In genomic region chr13:105971720-105972119, GRCh38 we compare ENCODE assay signal across 22 cellular contexts.
DNase-seq lines count a peak whose midpoint lies in the region; FAIRE-seq and TF ChIP-seq lines count a peak whose summit lies in the region.
"Had no signal": no experiment of that assay in that cellular context is flagged by ENCODE, and none has a peak within 500 bp of the region (broad histone marks: within the 10 kb centered on the region; RNA-seq: fewer than 3 reads in every experiment).

No MANE protein-coding gene starts in this region.

- no peaks in the 10 kb centered on the region for H3K27me3 ChIP-seq in mucosa of rectum (ENCODE audit: control insufficient read depth in 2 of 2, insufficient read depth in 2 of 2, low read length in 2 of 2)
- H3K27me3 ChIP-seq: brain microvascular endothelial cell had no signal

- H3K4me1 ChIP-seq in mucosa of rectum (ENCODE audit: control insufficient read depth in 2 of 2, insufficient read depth in 2 of 2, low read length in 2 of 2) = peaks cover 11 to 28% of the 10 kb centered on the region in 2 donors

- no peak for FAIRE-seq in GM12891 (lab: Jason Lieb, UNC)
- FAIRE-seq in D721Med (lab: Jason Lieb, UNC) = no peak
- FAIRE-seq: GM19239 had no signal

- no peak for TF ChIP-seq CTCF in D721Med (IDR thresholded peaks at IDR 0.05; ENCODE audit: insufficient read depth, missing control alignments)

- peak overlapping the region in 1 of 2 donors; percentile 32 for H3K9ac ChIP-seq in mucosa of rectum (ENCODE audit: low read depth in 1 of 2, low read length in 2 of 2)

- DNase-seq in NCI-H748 (lab: John Stamatoyannopoulos, UW; ENCODE audit: unreplicated experiment) = peak; percentile 9
- DNase-seq in NCI-H748 treated with DMSO at 0.1 percent for 48 hours (lab: John Stamatoyannopoulos, UW) = no peak
- DNase-seq in epithelial cell of prostate (ENCODE audit: low read depth, low spot score) = no peak
- no peak for DNase-seq in NCI-H1930 (lab: John Stamatoyannopoulos, UW)
- no peak for DNase-seq in GM12891 (ENCODE audit: insufficient read length, low spot score)
- DNase-seq in NCI-H2196 (lab: John Stamatoyannopoulos, UW; ENCODE audit: unreplicated experiment) = no peak
- no peak for DNase-seq in D721Med (ENCODE audit: insufficient read length, low spot score)
- DNase-seq: activated CD4-positive, alpha-beta T cell treated with anti-CD3 and anti-CD28 coated beads, Interleukin-2, amount 50 U/mL, for 48 hours; activated naive CD4-positive, alpha-beta T cell treated with anti-CD3 and anti-CD28 coated beads, Interleukin-2, amount 50 U/mL, for 16 hours; AML-193; amniotic stem cell; brain microvascular endothelial cell; CD4-positive, alpha-beta T cell; NCI-H2171 treated with DMSO at 0.1 percent for 48 hours; NCI-H524 treated with DMSO at 0.1 percent for 48 hours; nucleus accumbens; RPMI8226; T-helper 1 cell had no signal

- H3K4me3 ChIP-seq in mucosa of rectum (ENCODE audit: low read length in 2 of 2) = peak overlapping the region; percentile 55
- H3K4me3 ChIP-seq: thoracic aorta had no signal

- H3K9me3 ChIP-seq in mucosa of rectum (ENCODE audit: control insufficient read depth in 2 of 2, low read length in 2 of 2) = no peaks in the 10 kb centered on the region
- H3K9me3 ChIP-seq: thoracic aorta had no signal

- H3K27ac ChIP-seq in epithelial cell of prostate (peak overlapping the region; percentile 53), mucosa of rectum (ENCODE audit: low read depth in 2 of 2, low read length in 2 of 2) (peak overlapping the region; percentile 76 to 79)
- H3K27ac ChIP-seq: brain microvascular endothelial cell, HL-60, thoracic aorta had no signal

- no peak for TF ChIP-seq POLR2A in GM12891 (IDR thresholded peaks at IDR 0.05; ENCODE audit: low read depth, low read length)

- H3K36me3 ChIP-seq in mucosa of rectum (ENCODE audit: control insufficient read depth in 2 of 2, insufficient read depth in 2 of 2, low read length in 2 of 2) = no peaks in the 10 kb centered on the region
- H3K36me3 ChIP-seq: brain microvascular endothelial cell, thoracic aorta had no signal

TF ChIP-seq in GM12891, 5 proteins besides CTCF, POLR2A, EP300 and RAD21:
- TF ChIP-seq TAF1 (IDR thresholded peaks at IDR 0.05; ENCODE audit: low read depth, low read length) (no peak), PAX5 (IDR thresholded peaks at IDR 0.05; ENCODE audit: insufficient read depth, low read length, severe bottlenecking) (no peak), SPI1 (IDR thresholded peaks at IDR 0.05; ENCODE audit: low read depth, low read length) (no peak), POLR2AphosphoS5 (IDR thresholded peaks at IDR 0.05; ENCODE audit: low read depth, low read length) (no peak), POU2F2 (IDR thresholded peaks at IDR 0.05; ENCODE audit: low read depth, low read length) (no peak)
